Comparison of ENCODE assay signal across 12 cellular contexts in the genomic region with DNA sequence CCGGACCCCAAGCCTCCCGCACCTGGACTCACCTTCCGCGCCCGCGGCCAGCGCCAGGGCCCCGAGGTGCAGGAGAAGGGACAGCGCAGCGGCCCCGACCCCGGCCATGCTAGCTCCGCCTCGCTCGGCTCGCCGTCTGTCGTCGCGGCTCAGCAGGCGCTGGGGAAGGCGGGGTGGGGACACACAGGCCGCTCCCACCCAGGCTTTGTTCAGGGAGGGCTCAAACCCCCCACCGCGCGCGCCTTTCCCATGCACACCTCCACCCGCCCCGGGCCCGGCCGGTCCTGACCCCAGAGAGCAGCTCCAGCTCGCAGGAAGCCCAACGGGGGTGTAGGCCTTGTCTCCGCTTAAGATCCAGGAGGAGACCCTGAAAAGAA. TPM values are rescaled to one million over a fixed set of nuclear protein-coding genes. Genes with fewer than 3 reads are reported as not detected.
DNase-seq lines count a peak whose midpoint lies in the region; ATAC-seq, FAIRE-seq and TF ChIP-seq lines count a peak whose summit lies in the region.
"Had no signal": no experiment of that assay in that cellular context is flagged by ENCODE, and none has a peak within 500 bp of the region (broad histone marks: within the 10 kb centered on the region; RNA-seq: fewer than 3 reads in every experiment).

Gene KCP, minus strand, starts transcription at position 141 of the 377 bp plus-strand sequence. Its CDS starts 33 bp downstream, at position 108.

- no peaks in the 10 kb centered on the region for H3K9me3 Mint-ChIP-seq in memory B cell

- no peak for FAIRE-seq in endothelial cell of umbilical vein (lab: Jason Lieb, UNC)
- FAIRE-seq: GM12878 had no signal

- CTCF ChIA-PET in endothelial cell of umbilical vein (lab: Charles Lee) (interaction anchor here (4.7 kb wide), 1 partner anchor 181 kb away, joined by 25 read pairs; no protein-coding TSS in a partner anchor), PC-9 (lab: Charles Lee) (no interaction called here)

- no peak within 1 kb of the TSS for H2AFZ ChIP-seq in endothelial cell of umbilical vein (ENCODE audit: low read depth, low read length)
- no peak within 1 kb of the TSS for H2AFZ ChIP-seq in PC-9

- H3K4me3 Mint-ChIP-seq in memory B cell, result peak within 1 kb of the TSS; percentile 3

- no TSS peak for BruUV-seq in endothelial cell of umbilical vein (replicated peaks; lab: Mats Ljungman, UMichigan)
- no TSS peak for BruUV-seq in PC-9 (replicated peaks; lab: Mats Ljungman, UMichigan)

- H3K4me2 ChIP-seq in endothelial cell of umbilical vein (ENCODE audit: insufficient read depth, low read length) (peak within 1 kb of the TSS; percentile 5), PC-9 (no peak within 1 kb of the TSS)

- H3K4me1 Mint-ChIP-seq in memory B cell, result peaks cover 13% of the 10 kb centered on the region

- no peak within 1 kb of the TSS for H3K9ac ChIP-seq in endothelial cell of umbilical vein (replicated peaks; ENCODE audit: extremely low read depth, insufficient read depth, low read length)

- TF ChIP-seq POLR2A in endothelial cell of umbilical vein (IDR thresholded peaks at IDR 0.05; ENCODE audit: low read depth, low read length) (no peak), gastroesophageal sphincter (IDR thresholded peaks at IDR 0.05) (no peak)

- H3K4me3 ChIP-seq in endothelial cell of umbilical vein (replicated peaks in 1 of 3; ENCODE audit: insufficient read depth in 1 of 3, low read depth in 1 of 3, low read length in 3 of 3), result no peak within 1 kb of the TSS
- H3K4me3 ChIP-seq in tibial artery, result peak within 1 kb of the TSS; percentile 27 to 35
- H3K4me3 ChIP-seq in gastroesophageal sphincter, result peak within 1 kb of the TSS in 1 of 2 donors; percentile 40
- H3K4me3 ChIP-seq in PC-9, result no peak within 1 kb of the TSS
- H3K4me3 ChIP-seq: GM12878 had no signal

- TF ChIP-seq CTCF in endothelial cell of umbilical vein (IDR thresholded peaks at IDR 0.05; ENCODE audit: extremely low read depth in 1 of 2, insufficient read depth in 1 of 2, low read depth in 1 of 2, low read length in 2 of 2) (no peak), tibial artery (IDR thresholded peaks at IDR 0.05) (no peak), gastroesophageal sphincter (IDR thresholded peaks at IDR 0.05) (no peak), PC-9 (conservative IDR thresholded peaks at IDR 0.05) (no peak)

- H3K4me1 ChIP-seq in endothelial cell of umbilical vein (ENCODE audit: control insufficient read depth, extremely low read depth, insufficient read depth, low read length) (peaks cover 5% of the 10 kb centered on the region), tibial artery (peaks cover 0 to 26% (median 19%) of the 10 kb centered on the region in 4 donors), gastroesophageal sphincter (peaks cover 0 to 26% (median 12%) of the 10 kb centered on the region in 3 donors), PC-9 (replicated peaks; ENCODE audit: insufficient read depth) (no peaks in the 10 kb centered on the region)

- no peaks in the 10 kb centered on the region for H3F3A ChIP-seq in PC-9 (ENCODE audit: insufficient read depth, low read depth)

- peaks cover 46 to 48% of the 10 kb centered on the region in 2 experiments for H3K27me3 ChIP-seq in endothelial cell of umbilical vein (ENCODE audit: control insufficient read depth in 2 of 2, insufficient read depth in 2 of 2, low read length in 2 of 2)
- H3K27me3 ChIP-seq in tibial artery, result peaks cover 0 to 66% of the 10 kb centered on the region in 2 donors
- peaks cover 79% of the 10 kb centered on the region for H3K27me3 ChIP-seq in gastroesophageal sphincter
- peaks cover 10% of the 10 kb centered on the region for H3K27me3 ChIP-seq in PC-9 (ENCODE audit: insufficient read depth, low read depth)

- no peaks in the 10 kb centered on the region for H4K20me1 ChIP-seq in endothelial cell of umbilical vein (replicated peaks; ENCODE audit: control insufficient read depth, extremely low read depth, insufficient read depth, low read length)
- H4K20me1 ChIP-seq in PC-9 (ENCODE audit: insufficient read depth), result no peaks in the 10 kb centered on the region

- H3K27ac Mint-ChIP-seq in memory B cell, result no peak within 1 kb of the TSS

- DNase-seq in NCI-H82 treated with DMSO at 0.1 percent for 48 hours (lab: John Stamatoyannopoulos, UW; ENCODE audit: unreplicated experiment), result peak; percentile 27
- no peak for DNase-seq in endothelial cell of umbilical vein (ENCODE audit: low read depth, low spot score)
- no peak for DNase-seq in memory B cell (ENCODE audit: low spot score in 2 of 2)
- DNase-seq in tibial artery, result peak in 1 of 2 donors; percentile 59
- no peak for DNase-seq in DMS153 treated with DMSO at 0.1 percent for 48 hours (lab: John Stamatoyannopoulos, UW; ENCODE audit: unreplicated experiment)
- DNase-seq in EL, result no peak
- no peak for DNase-seq in PC-9
- DNase-seq: Kasumi-1 had no signal

- H3K36me3 Mint-ChIP-seq in memory B cell, result no peaks in the 10 kb centered on the region

- H3K9me2 ChIP-seq in PC-9 (ENCODE audit: insufficient read depth), result no peaks in the 10 kb centered on the region

- H3K9me3 ChIP-seq in endothelial cell of umbilical vein (replicated peaks; ENCODE audit: control insufficient read depth, insufficient read depth, low read length), result no peaks in the 10 kb centered on the region
- no peaks in the 10 kb centered on the region for H3K9me3 ChIP-seq in tibial artery
- H3K9me3 ChIP-seq in gastroesophageal sphincter, result no peaks in the 10 kb centered on the region
- H3K9me3 ChIP-seq in PC-9 (ENCODE audit: insufficient read depth, low read depth), result no peaks in the 10 kb centered on the region
- H3K9me3 ChIP-seq: spleen had no signal

- intact Hi-C loops in endothelial cell of umbilical vein (cut with micrococcal nuclease), result no loop called here
- intact Hi-C loops in tibial artery (cut with DNase I; ENCODE audit: low total_unique reads), result no loop called here
- intact Hi-C loops in PC-9 (cut with micrococcal nuclease; ENCODE audit: unreplicated experiment), result no loop called here

- H3K9me1 ChIP-seq in endothelial cell of umbilical vein (replicated peaks; ENCODE audit: control insufficient read depth, extremely low read depth, insufficient read depth, low read length), result no peaks in the 10 kb centered on the region

- peaks cover 19% of the 10 kb centered on the region for H3K27me3 Mint-ChIP-seq in memory B cell

- dilution Hi-C loops in endothelial cell of umbilical vein (cut with MboI; ENCODE audit: extremely low pct_ligation_motif_present, low sequenced_read_pairs), result no loop called here

- H3K27ac ChIP-seq in endothelial cell of umbilical vein (ENCODE audit: insufficient read depth, low read depth, low read length), result no peak within 1 kb of the TSS
- no peak within 1 kb of the TSS for H3K27ac ChIP-seq in tibial artery
- H3K27ac ChIP-seq in gastroesophageal sphincter, result no peak within 1 kb of the TSS
- no peak within 1 kb of the TSS for H3K27ac ChIP-seq in PC-9
- H3K27ac ChIP-seq: spleen had no signal

- H3K79me2 ChIP-seq in endothelial cell of umbilical vein (ENCODE audit: control insufficient read depth, insufficient read depth, low read length), result no peaks in the 10 kb centered on the region
- H3K79me2 ChIP-seq in PC-9 (ENCODE audit: low read depth), result no peaks in the 10 kb centered on the region

- H3K36me3 ChIP-seq in endothelial cell of umbilical vein (ENCODE audit: control insufficient read depth in 2 of 2, extremely low read depth in 1 of 2, insufficient read depth in 2 of 2, low read length in 2 of 2) (no peaks in the 10 kb centered on the region), tibial artery (no peaks in the 10 kb centered on the region), gastroesophageal sphincter (no peaks in the 10 kb centered on the region), PC-9 (ENCODE audit: low read depth) (no peaks in the 10 kb centered on the region)
- H3K36me3 ChIP-seq: spleen had no signal

- 38 to 100% methylated on average over 1 to 2 of the region's 34 CpGs for WGBS in gastroesophageal sphincter (ENCODE audit: low coverage in 1 of 2), 2 donors

- no peak for ATAC-seq in memory B cell (ENCODE audit: low read depth)
- no peak for ATAC-seq in gastroesophageal sphincter
- ATAC-seq: GM12878, HCT116 had no signal

- TF ChIP-seq EP300 in gastroesophageal sphincter (IDR thresholded peaks at IDR 0.05), result no peak

- POLR2A ChIA-PET in endothelial cell of umbilical vein (lab: Charles Lee) (no interaction called here), PC-9 (lab: Charles Lee; ENCODE audit: unreplicated experiment) (interaction anchor here (0.5 kb wide), 1 partner anchor 17 kb away, joined by 6 read pairs; no protein-coding TSS in a partner anchor)

TF ChIP-seq in endothelial cell of umbilical vein, 7 proteins besides CTCF, POLR2A, EP300 and RAD21:
- no peak for TF ChIP-seq JUN (IDR thresholded peaks at IDR 0.05; ENCODE audit: borderline replicate concordance, insufficient read depth, insufficient read length, low read depth)
- TF ChIP-seq, protein P1, sequence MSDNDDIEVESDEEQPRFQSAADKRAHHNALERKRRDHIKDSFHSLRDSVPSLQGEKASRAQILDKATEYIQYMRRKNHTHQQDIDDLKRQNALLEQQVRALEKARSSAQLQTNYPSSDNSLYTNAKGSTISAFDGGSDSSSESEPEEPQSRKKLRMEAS (IDR thresholded peaks at IDR 0.05; ENCODE audit: insufficient read depth, insufficient read length), result no peak
- no peak for TF ChIP-seq MYC (IDR thresholded peaks at IDR 0.05; ENCODE audit: low read depth, low read length)
- no peak for TF ChIP-seq EZH2 (IDR thresholded peaks at IDR 0.05; ENCODE audit: borderline replicate concordance, low read depth, low read length, severe bottlenecking)

RNA-seq across cellular contexts. Expression of gene KCP, which starts in this region (rescaled TPM):
- total RNA-seq in endothelial cell of umbilical vein (not detected in 2 replicates), gastroesophageal sphincter (under 1 TPM in 2 of 4 donors, not detected in 2; 0.31 to 0.67 TPM), PC-9 (2021) (9.9 and 15.4 TPM in 2 replicates)
- 0.03 TPM in 1 of 2 replicates, not detected in the other for polyA plus RNA-seq in endothelial cell of umbilical vein
- polyA plus RNA-seq in endothelial cell of umbilical vein (2011; cell fraction: cytosol; rRNA removed), result not detected in 2 replicates
- 0.04 TPM in 1 of 2 replicates, not detected in the other for polyA plus RNA-seq in endothelial cell of umbilical vein (2011; cell fraction: nucleus; rRNA removed)
- not detected in 2 replicates for polyA plus RNA-seq in endothelial cell of umbilical vein (2012)
- polyA minus RNA-seq in endothelial cell of umbilical vein, result not detected in 2 replicates
- polyA minus RNA-seq in endothelial cell of umbilical vein (2011; cell fraction: cytosol; rRNA and poly(A)+ RNA removed), result not detected
- not detected in 2 replicates for polyA minus RNA-seq in endothelial cell of umbilical vein (2011; cell fraction: nucleus; rRNA and poly(A)+ RNA removed)

Comparison
In these comparisons a context has a peak if more than half of its experiments do, and no peak if none do; other contexts are left out.
1. H3K4me3 ChIP-seq: peak in tibial artery (2 of 2); none in endothelial cell of umbilical vein (0 of 3) and PC-9 (single experiment).